In genomic region chr10:117543245-117543998, GRCh38 we compare ENCODE assay signal across 9 cellular contexts. TPM values are rescaled to one million over a fixed set of nuclear protein-coding genes. Genes with fewer than 3 reads are reported as not detected.
A peak's percentile ranks its signal among the peaks of the same experiment; 100 is the strongest.
DNase-seq lines count a peak whose midpoint lies in the region; ATAC-seq, FAIRE-seq and TF ChIP-seq lines count a peak whose summit lies in the region.
"Had no signal": no experiment of that assay in that cellular context is flagged by ENCODE, and none has a peak within 500 bp of the region (broad histone marks: within the 10 kb centered on the region; RNA-seq: fewer than 3 reads in every experiment).

No MANE protein-coding gene starts in this region.

- H3K4me3 ChIP-seq in iPS DF 6.9 (ENCODE audit: low read length) (peak overlapping the region; percentile 31; the same call in 1 of the 2 replicates), stomach (peak overlapping the region; percentile 29 to 45 (median 35)), gastroesophageal sphincter (peak overlapping the region in 1 of 2 donors; percentile 51)

- WGBS in iPS DF 6.9 (ENCODE audit: insufficient coverage, insufficient read length) = no CpG with 5 or more reads among the region's 88 CpGs
- WGBS in stomach, 5 donors = 2 to 11% (median 3%) methylated on average over 9 to 88 of the region's 88 CpGs
- 12% methylated on average over 13 of the region's 88 CpGs; no CpG with 5 or more reads in 1 of the 2 donors for WGBS in gastroesophageal sphincter (ENCODE audit: low coverage in 1 of 2), 2 donors

- H3K36me3 ChIP-seq in iPS DF 6.9 (ENCODE audit: control insufficient read depth, insufficient read depth, low read length) (no peaks in the 10 kb centered on the region), stomach (no peaks in the 10 kb centered on the region), gastroesophageal sphincter (no peaks in the 10 kb centered on the region)
- H3K36me3 ChIP-seq: BLaER1 treated with 17β-estradiol and CSF1 and Interleukin-3, amounts not matched to agents 10 nM and 100 nM had no signal

- TF ChIP-seq EP300 in stomach (IDR thresholded peaks at IDR 0.05) (no peak), gastroesophageal sphincter (IDR thresholded peaks at IDR 0.05) (no peak)

- peaks cover 91% of the 10 kb centered on the region for H3K27me3 ChIP-seq in iPS DF 6.9 (ENCODE audit: control insufficient read depth, insufficient read depth, low read length)
- H3K27me3 ChIP-seq in stomach = peaks cover 74 to 100% (median 96%) of the 10 kb centered on the region in 3 donors
- H3K27me3 ChIP-seq in gastroesophageal sphincter = peaks cover 100% of the 10 kb centered on the region

- no peak for FAIRE-seq in GM12892 (lab: Jason Lieb, UNC)

- TF ChIP-seq POLR2A in stomach (IDR thresholded peaks at IDR 0.05) (no peak), GM12892 (IDR thresholded peaks at IDR 0.05; ENCODE audit: low read depth, low read length) (no peak), gastroesophageal sphincter (IDR thresholded peaks at IDR 0.05) (no peak)

- TF ChIP-seq CTCF in stomach (IDR thresholded peaks at IDR 0.05) (no peak), gastroesophageal sphincter (IDR thresholded peaks at IDR 0.05) (peak in 1 of 4 experiments; percentile 14)

- H3K9me3 ChIP-seq in iPS DF 6.9 (ENCODE audit: control insufficient read depth, insufficient read depth, low read length) (no peaks in the 10 kb centered on the region), stomach (no peaks in the 10 kb centered on the region), gastroesophageal sphincter (peaks cover 0 to 12% (median 0%) of the 10 kb centered on the region in 3 donors)

- peaks cover 8% of the 10 kb centered on the region for H3K4me1 ChIP-seq in iPS DF 6.9 (ENCODE audit: control insufficient read depth, insufficient read depth, low read length)
- H3K4me1 ChIP-seq in stomach = peaks cover 38 to 62% (median 53%) of the 10 kb centered on the region in 4 donors
- H3K4me1 ChIP-seq in gastroesophageal sphincter = peaks cover 0 to 66% (median 25%) of the 10 kb centered on the region in 3 donors

- intact Hi-C loops in stomach (cut with DNase I; ENCODE audit: low total_unique reads) = no loop called here

- DNase-seq in NCI-H1417 (lab: John Stamatoyannopoulos, UW) (peak in 2 of 3 experiments; percentile 77 to 78), NCI-H1417 treated with DMSO at 0.1 percent for 48 hours (lab: John Stamatoyannopoulos, UW) (no peak), iPS DF 6.9 (ENCODE audit: low read depth, low spot score) (no peak), stomach (no peak), GM12892 (ENCODE audit: insufficient read length) (no peak)
- DNase-seq in activated T-cell treated with anti-CD3 and anti-CD28 coated beads, Interleukin-2, amount 50 U/mL, for 48 hours = peak; percentile 64 to 68

- no peak for ATAC-seq in gastroesophageal sphincter
- ATAC-seq in GM18861 (IDR thresholded peaks at IDR 0.05; ENCODE audit: unreplicated experiment) = no peak

- H3K27ac ChIP-seq in iPS DF 6.9 (ENCODE audit: low read length) = no peak overlapping the region
- H3K27ac ChIP-seq in stomach = no peak overlapping the region
- peak overlapping the region in 2 of 4 donors; percentile 38 to 66 for H3K27ac ChIP-seq in gastroesophageal sphincter
- H3K27ac ChIP-seq: BLaER1 treated with 17β-estradiol and CSF1 and Interleukin-3, amounts not matched to agents 10 nM and 100 nM had no signal

RNA-seq across cellular contexts. Expression of gene EMX2, which starts 0.9 kb away (rescaled TPM):
- not detected for total RNA-seq in stomach
- polyA plus RNA-seq in stomach = under 1 TPM in 1 of 3 donors, not detected in 2; 0.18 TPM
- not detected for polyA plus RNA-seq in GM12892 (2012; ENCODE audit: missing spikeins)
- 1 to 10 TPM in 1 of 4 donors, under 1 TPM in 2, not detected in 1; 0.32 to 1.2 (median 0.89) TPM for total RNA-seq in gastroesophageal sphincter

Comparison
In these comparisons a context has a peak if more than half of its experiments do, and no peak if none do; other contexts are left out.
1. DNase-seq: peak in NCI-H1417 (2 of 3) and activated T-cell treated with anti-CD3 and anti-CD28 coated beads, Interleukin-2, amount 50 U/mL, for 48 hours (2 of 2); none in NCI-H1417 treated with DMSO at 0.1 percent for 48 hours (single experiment), iPS DF 6.9 (single experiment), stomach (single experiment) and GM12892 (single experiment).